In genomic region chr2:84217446-84217845, GRCh38 we compare ENCODE assay signal across 2 cellular contexts.
TF ChIP-seq lines count a peak whose summit lies in the region.

No MANE protein-coding gene starts in this region.

TF ChIP-seq in GM23338, 12 proteins besides CTCF, POLR2A, EP300 and RAD21 (continued from another document):
- TF ChIP-seq ETS1 (IDR thresholded peaks at IDR 0.05) (no peak), JUNB (IDR thresholded peaks at IDR 0.05; ENCODE audit: unreplicated experiment) (no peak), EZH2phosphoT487 (IDR thresholded peaks at IDR 0.05; ENCODE audit: unreplicated experiment) (no peak), STAT1 (IDR thresholded peaks at IDR 0.05; ENCODE audit: unreplicated experiment) (no peak), POLR2AphosphoS5 (IDR thresholded peaks at IDR 0.05; ENCODE audit: low read depth) (no peak), ZNF114 (CRISPR knock-in tag; IDR thresholded peaks at IDR 0.05) (no peak), ZNF331 (CRISPR knock-in tag; IDR thresholded peaks at IDR 0.05; ENCODE audit: low read depth) (no peak), REST (IDR thresholded peaks at IDR 0.05; ENCODE audit: unreplicated experiment) (no peak), CREB1 (CRISPR knock-in tag; IDR thresholded peaks at IDR 0.05; ENCODE audit: low read depth) (no peak), ZNF462 (CRISPR knock-in tag; IDR thresholded peaks at IDR 0.05) (no peak), EZH2 (IDR thresholded peaks at IDR 0.05; ENCODE audit: low read depth, unreplicated experiment) (no peak)
TF ChIP-seq in GM23338: peak in this region for 0.

TF ChIP-seq in IMR-90, 13 proteins besides CTCF, POLR2A, EP300 and RAD21 (continued from another document):
- TF ChIP-seq USF2 (IDR thresholded peaks at IDR 0.05; ENCODE audit: low read depth, low read length) (no peak), MXI1 (IDR thresholded peaks at IDR 0.05; ENCODE audit: borderline replicate concordance, low read depth, low read length) (no peak), ELK1 (IDR thresholded peaks at IDR 0.05; ENCODE audit: borderline replicate concordance, low read depth, low read length) (no peak), CHD1 (IDR thresholded peaks at IDR 0.05; ENCODE audit: low read depth, low read length) (no peak), MAFK (IDR thresholded peaks at IDR 0.05; ENCODE audit: low read depth, low read length) (no peak), NFE2L2 (IDR thresholded peaks at IDR 0.05; ENCODE audit: low read depth, low read length) (no peak)
TF ChIP-seq in IMR-90: peak in this region for 0.
